In genomic region chr3:135374571-135374970, GRCh38 we compare ENCODE assay signal across 29 cellular contexts.
DNase-seq lines count a peak whose midpoint lies in the region; ATAC-seq and TF ChIP-seq lines count a peak whose summit lies in the region.
"Had no signal": no experiment of that assay in that cellular context is flagged by ENCODE, and none has a peak within 500 bp of the region (broad histone marks: within the 10 kb centered on the region; RNA-seq: fewer than 3 reads in every experiment).

No MANE protein-coding gene starts in this region.

- DNase-seq in neuronal stem cell (ENCODE audit: low spot score) = no peak
- no peak for DNase-seq in NCI-H1417 (lab: John Stamatoyannopoulos, UW)
- no peak for DNase-seq in NCI-H2081 treated with DMSO at 0.1 percent for 48 hours (lab: John Stamatoyannopoulos, UW)
- DNase-seq: 8988T; ACHN; AML-193; BE2C; C1 segment of cervical spinal cord; Caco-2; Calu3; CD4-positive, alpha-beta memory T cell; CD4-positive, alpha-beta T cell; CD4-positive, CD25-positive, alpha-beta regulatory T cell; CD8-positive, alpha-beta memory T cell; CD8-positive, alpha-beta T cell; COR-L47; DMS 273 treated with DMSO at 0.1 percent for 48 hours; DMS153; DMS79; DMS79 treated with DMSO at 0.1 percent for 48 hours; EL had no signal

- H3K4me1 ChIP-seq in HEK293 (ENCODE audit: control insufficient read depth, insufficient read depth, low read length) = no peaks in the 10 kb centered on the region
- H3K4me1 ChIP-seq in neuronal stem cell (ENCODE audit: control insufficient read depth in 2 of 2, insufficient read depth in 1 of 2, low read depth in 1 of 2, low read length in 2 of 2) = no peaks in the 10 kb centered on the region
- H3K4me1 ChIP-seq: A549, BE2C, BLaER1, Caco-2 had no signal

- no peak overlapping the region for H2AFZ ChIP-seq in neural cell (ENCODE audit: low read depth, low read length)
- peak overlapping the region; percentile 31 for H2AFZ ChIP-seq in neuronal stem cell (ENCODE audit: low read length)

- H3K79me2 ChIP-seq in neural cell (replicated peaks; ENCODE audit: insufficient read depth, low read length) = no peaks in the 10 kb centered on the region

- POLR2A ChIA-PET in HEK293 (lab: Yijun Ruan, JAX) = no interaction called here

- H4K91ac ChIP-seq in neuronal stem cell (ENCODE audit: low read depth, low read length, poor library complexity) = no peak overlapping the region

- H4K8ac ChIP-seq in neuronal stem cell (ENCODE audit: low read depth, low read length) = no peak overlapping the region

- H3K23ac ChIP-seq in neuronal stem cell (ENCODE audit: low read depth, low read length, poor library complexity) = no peak overlapping the region

- WGBS in neuronal stem cell (ENCODE audit: extremely low coverage in 2 of 2, insufficient read length in 2 of 2, insufficient replicate concordance in 1 of 2), 2 donors = 91% methylated on average over 1 of the region's 3 CpGs; no CpG with 5 or more reads in 1 of the 2 donors

- no peak overlapping the region for H3K27ac ChIP-seq in HEK293 (ENCODE audit: extremely low read depth, low read depth, low read length)
- peak overlapping the region; percentile 66 for H3K27ac ChIP-seq in neural cell (ENCODE audit: low read length)
- H3K27ac ChIP-seq in neuronal stem cell (replicated peaks; ENCODE audit: low read length) = no peak overlapping the region
- H3K27ac ChIP-seq: 22Rv1; A549; BLaER1; BLaER1 treated with 17β-estradiol and CSF1 and Interleukin-3, amounts not matched to agents 10 nM and 100 nM; C4-2B had no signal

- H3K4me3 ChIP-seq in HEK293 (ENCODE audit: low read depth, low read length) (no peak overlapping the region), neural cell (ENCODE audit: low read length) (no peak overlapping the region), neuronal stem cell (ENCODE audit: low read length in 2 of 2) (no peak overlapping the region)
- H3K4me3 ChIP-seq: A549; BLaER1; BLaER1 treated with 17β-estradiol and CSF1 and Interleukin-3, amounts not matched to agents 10 nM and 100 nM had no signal

- no peak overlapping the region for H3K4ac ChIP-seq in neuronal stem cell (ENCODE audit: low read length)

- no peak overlapping the region for H2AK5ac ChIP-seq in neuronal stem cell (ENCODE audit: low read depth, low read length)

- CTCF ChIA-PET in HEK293 (lab: Yijun Ruan, JAX) = no interaction called here

- H3K14ac ChIP-seq in neuronal stem cell (ENCODE audit: low read length) = no peak overlapping the region

- H3K18ac ChIP-seq in neuronal stem cell (ENCODE audit: low read length) = no peak overlapping the region

- H2BK120ac ChIP-seq in neuronal stem cell (ENCODE audit: low read depth, low read length) = no peak overlapping the region

- H3K9me3 ChIP-seq in HEK293 (ENCODE audit: control insufficient read depth, insufficient read depth, low read depth, low read length) (no peaks in the 10 kb centered on the region), neural cell (ENCODE audit: low read length) (no peaks in the 10 kb centered on the region), neuronal stem cell (replicated peaks in 1 of 2; ENCODE audit: control insufficient read depth in 2 of 2, insufficient read depth in 1 of 2, low read depth in 1 of 2, low read length in 2 of 2) (peaks cover 0 to 2% of the 10 kb centered on the region in 2 donors)
- H3K9me3 ChIP-seq: A549; BE2C; BLaER1; BLaER1 treated with 17β-estradiol and CSF1 and Interleukin-3, amounts not matched to agents 10 nM and 100 nM; Caco-2 had no signal

- H3K9me2 ChIP-seq in neural cell (ENCODE audit: insufficient read depth, low read length) = no peaks in the 10 kb centered on the region

- peak; percentile 97 for TF ChIP-seq EP300 in neural cell (conservative IDR thresholded peaks at IDR 0.05; ENCODE audit: poor library complexity, severe bottlenecking)

- TF ChIP-seq CTCF in HEK293 (tag by site-specific recombination; IDR thresholded peaks at IDR 0.05) = no peak
- no peak for TF ChIP-seq CTCF in neural cell (IDR thresholded peaks at IDR 0.05; ENCODE audit: poor library complexity, severe bottlenecking)

- no peaks in the 10 kb centered on the region for H4K20me1 ChIP-seq in neural cell (ENCODE audit: insufficient read depth)
- H4K20me1 ChIP-seq: BLaER1; BLaER1 treated with 17β-estradiol and CSF1 and Interleukin-3, amounts not matched to agents 10 nM and 100 nM had no signal

- H2BK12ac ChIP-seq in neuronal stem cell (ENCODE audit: low read length) = no peak overlapping the region

- H3K27me3 ChIP-seq in neural cell (ENCODE audit: insufficient read depth, low read depth, low read length) (no peaks in the 10 kb centered on the region), neuronal stem cell (ENCODE audit: control insufficient read depth in 3 of 3, insufficient read depth in 3 of 3, low read depth in 1 of 3, low read length in 3 of 3) (no peaks in the 10 kb centered on the region)
- H3K27me3 ChIP-seq: BE2C; BLaER1; BLaER1 treated with 17β-estradiol and CSF1 and Interleukin-3, amounts not matched to agents 10 nM and 100 nM had no signal

- no peak overlapping the region for H2BK15ac ChIP-seq in neuronal stem cell (ENCODE audit: low read length)

- no peaks in the 10 kb centered on the region for H3K79me1 ChIP-seq in neuronal stem cell (ENCODE audit: low read depth, low read length)

- no peak for ATAC-seq in esophagus mucosa
- ATAC-seq: A549; CD8-positive, alpha-beta T cell had no signal

- H3F3A ChIP-seq in neural cell (ENCODE audit: insufficient read depth, low read length, poor library complexity, severe bottlenecking) = no peaks in the 10 kb centered on the region

- TF ChIP-seq RAD21 in neural cell (conservative IDR thresholded peaks at IDR 0.05) = no peak

- H3K9ac ChIP-seq in neural cell (ENCODE audit: low read length) (peak overlapping the region; percentile 10), neuronal stem cell (ENCODE audit: low read depth, low read length, poor library complexity) (no peak overlapping the region)
- H3K9ac ChIP-seq: BLaER1; BLaER1 treated with 17β-estradiol and CSF1 and Interleukin-3, amounts not matched to agents 10 nM and 100 nM had no signal

- peak overlapping the region; percentile 16 for H3K4me2 ChIP-seq in neural cell (ENCODE audit: low read length)
- no peak overlapping the region for H3K4me2 ChIP-seq in neuronal stem cell (ENCODE audit: insufficient read depth, low read length, poor library complexity, severe bottlenecking)
- H3K4me2 ChIP-seq: A549; BLaER1; BLaER1 treated with 17β-estradiol and CSF1 and Interleukin-3, amounts not matched to agents 10 nM and 100 nM had no signal

- no peak overlapping the region for H2BK5ac ChIP-seq in neuronal stem cell (ENCODE audit: low read length)

- no peaks in the 10 kb centered on the region for H3K36me3 ChIP-seq in HEK293 (ENCODE audit: control insufficient read depth in 2 of 2, insufficient read depth in 1 of 2, low read length in 2 of 2)
- H3K36me3 ChIP-seq in neural cell (ENCODE audit: insufficient read depth, low read length) = no peaks in the 10 kb centered on the region
- no peaks in the 10 kb centered on the region for H3K36me3 ChIP-seq in neuronal stem cell (replicated peaks in 1 of 2; ENCODE audit: control insufficient read depth in 2 of 2, insufficient read depth in 2 of 2, low read length in 2 of 2)
- H3K36me3 ChIP-seq: BE2C; BLaER1; BLaER1 treated with 17β-estradiol and CSF1 and Interleukin-3, amounts not matched to agents 10 nM and 100 nM had no signal

TF ChIP-seq in HEK293, 187 proteins besides CTCF, POLR2A, EP300 and RAD21:
- TF ChIP-seq ZNF416 (tag by site-specific recombination; IDR thresholded peaks at IDR 0.05) = no peak
- peak; percentile 35; the same call in 1 of the 2 replicates for TF ChIP-seq ZBTB17 (tag by site-specific recombination; IDR thresholded peaks at IDR 0.05)

TF ChIP-seq in neural cell, 6 proteins besides CTCF, POLR2A, EP300 and RAD21:
- TF ChIP-seq POLR2AphosphoS5 (IDR thresholded peaks at IDR 0.05) (peak; percentile 59), EZH2 (IDR thresholded peaks at IDR 0.05; ENCODE audit: borderline replicate concordance, insufficient read depth, low read length, poor library complexity, severe bottlenecking) (no peak), MXI1 (conservative IDR thresholded peaks at IDR 0.05; ENCODE audit: poor library complexity, severe bottlenecking) (no peak), REST (IDR thresholded peaks at IDR 0.05; ENCODE audit: borderline replicate concordance) (peak; percentile 35), SMC3 (conservative IDR thresholded peaks at IDR 0.05; ENCODE audit: poor library complexity) (no peak)
